In genomic region chr2:165953306-165953654, GRCh38 we compare ENCODE assay signal across 1 cellular context.
TF ChIP-seq lines count a peak whose summit lies in the region.

No MANE protein-coding gene starts in this region.

TF ChIP-seq in GM23338, 12 proteins besides CTCF, POLR2A, EP300 and RAD21 (continued from another document):
- TF ChIP-seq, protein P1, sequence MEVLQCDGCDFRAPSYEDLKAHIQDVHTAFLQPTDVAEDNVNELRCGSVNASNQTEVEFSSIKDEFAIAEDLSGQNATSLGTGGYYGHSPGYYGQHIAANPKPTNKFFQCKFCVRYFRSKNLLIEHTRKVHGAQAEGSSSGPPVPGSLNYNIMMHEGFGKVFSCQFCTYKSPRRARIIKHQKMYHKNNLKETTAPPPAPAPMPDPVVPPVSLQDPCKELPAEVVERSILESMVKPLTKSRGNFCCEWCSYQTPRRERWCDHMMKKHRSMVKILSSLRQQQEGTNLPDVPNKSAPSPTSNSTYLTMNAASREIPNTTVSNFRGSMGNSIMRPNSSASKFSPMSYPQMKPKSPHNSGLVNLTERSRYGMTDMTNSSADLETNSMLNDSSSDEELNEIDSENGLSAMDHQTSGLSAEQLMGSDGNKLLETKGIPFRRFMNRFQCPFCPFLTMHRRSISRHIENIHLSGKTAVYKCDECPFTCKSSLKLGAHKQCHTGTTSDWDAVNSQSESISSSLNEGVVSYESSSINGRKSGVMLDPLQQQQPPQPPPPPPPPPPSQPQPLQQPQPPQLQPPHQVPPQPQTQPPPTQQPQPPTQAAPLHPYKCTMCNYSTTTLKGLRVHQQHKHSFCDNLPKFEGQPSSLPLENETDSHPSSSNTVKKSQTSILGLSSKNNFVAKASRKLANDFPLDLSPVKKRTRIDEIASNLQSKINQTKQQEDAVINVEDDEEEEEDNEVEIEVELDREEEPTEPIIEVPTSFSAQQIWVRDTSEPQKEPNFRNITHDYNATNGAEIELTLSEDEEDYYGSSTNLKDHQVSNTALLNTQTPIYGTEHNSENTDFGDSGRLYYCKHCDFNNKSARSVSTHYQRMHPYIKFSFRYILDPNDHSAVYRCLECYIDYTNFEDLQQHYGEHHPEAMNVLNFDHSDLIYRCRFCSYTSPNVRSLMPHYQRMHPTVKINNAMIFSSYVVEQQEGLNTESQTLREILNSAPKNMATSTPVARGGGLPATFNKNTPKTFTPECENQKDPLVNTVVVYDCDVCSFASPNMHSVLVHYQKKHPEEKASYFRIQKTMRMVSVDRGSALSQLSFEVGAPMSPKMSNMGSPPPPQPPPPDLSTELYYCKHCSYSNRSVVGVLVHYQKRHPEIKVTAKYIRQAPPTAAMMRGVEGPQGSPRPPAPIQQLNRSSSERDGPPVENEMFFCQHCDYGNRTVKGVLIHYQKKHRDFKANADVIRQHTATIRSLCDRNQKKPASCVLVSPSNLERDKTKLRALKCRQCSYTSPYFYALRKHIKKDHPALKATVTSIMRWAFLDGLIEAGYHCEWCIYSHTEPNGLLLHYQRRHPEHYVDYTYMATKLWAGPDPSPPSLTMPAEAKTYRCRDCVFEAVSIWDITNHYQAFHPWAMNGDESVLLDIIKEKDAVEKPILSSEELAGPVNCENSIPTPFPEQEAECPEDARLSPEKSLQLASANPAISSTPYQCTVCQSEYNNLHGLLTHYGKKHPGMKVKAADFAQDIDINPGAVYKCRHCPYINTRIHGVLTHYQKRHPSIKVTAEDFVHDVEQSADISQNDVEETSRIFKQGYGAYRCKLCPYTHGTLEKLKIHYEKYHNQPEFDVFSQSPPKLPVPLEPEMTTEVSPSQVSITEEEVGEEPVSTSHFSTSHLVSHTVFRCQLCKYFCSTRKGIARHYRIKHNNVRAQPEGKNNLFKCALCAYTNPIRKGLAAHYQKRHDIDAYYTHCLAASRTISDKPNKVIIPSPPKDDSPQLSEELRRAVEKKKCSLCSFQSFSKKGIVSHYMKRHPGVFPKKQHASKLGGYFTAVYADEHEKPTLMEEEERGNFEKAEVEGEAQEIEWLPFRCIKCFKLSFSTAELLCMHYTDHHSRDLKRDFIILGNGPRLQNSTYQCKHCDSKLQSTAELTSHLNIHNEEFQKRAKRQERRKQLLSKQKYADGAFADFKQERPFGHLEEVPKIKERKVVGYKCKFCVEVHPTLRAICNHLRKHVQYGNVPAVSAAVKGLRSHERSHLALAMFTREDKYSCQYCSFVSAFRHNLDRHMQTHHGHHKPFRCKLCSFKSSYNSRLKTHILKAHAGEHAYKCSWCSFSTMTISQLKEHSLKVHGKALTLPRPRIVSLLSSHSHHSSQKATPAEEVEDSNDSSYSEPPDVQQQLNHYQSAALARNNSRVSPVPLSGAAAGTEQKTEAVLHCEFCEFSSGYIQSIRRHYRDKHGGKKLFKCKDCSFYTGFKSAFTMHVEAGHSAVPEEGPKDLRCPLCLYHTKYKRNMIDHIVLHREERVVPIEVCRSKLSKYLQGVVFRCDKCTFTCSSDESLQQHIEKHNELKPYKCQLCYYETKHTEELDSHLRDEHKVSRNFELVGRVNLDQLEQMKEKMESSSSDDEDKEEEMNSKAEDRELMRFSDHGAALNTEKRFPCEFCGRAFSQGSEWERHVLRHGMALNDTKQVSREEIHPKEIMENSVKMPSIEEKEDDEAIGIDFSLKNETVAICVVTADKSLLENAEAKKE (CRISPR knock-in tag; IDR thresholded peaks at IDR 0.05), result no peak
- TF ChIP-seq, protein P2, sequence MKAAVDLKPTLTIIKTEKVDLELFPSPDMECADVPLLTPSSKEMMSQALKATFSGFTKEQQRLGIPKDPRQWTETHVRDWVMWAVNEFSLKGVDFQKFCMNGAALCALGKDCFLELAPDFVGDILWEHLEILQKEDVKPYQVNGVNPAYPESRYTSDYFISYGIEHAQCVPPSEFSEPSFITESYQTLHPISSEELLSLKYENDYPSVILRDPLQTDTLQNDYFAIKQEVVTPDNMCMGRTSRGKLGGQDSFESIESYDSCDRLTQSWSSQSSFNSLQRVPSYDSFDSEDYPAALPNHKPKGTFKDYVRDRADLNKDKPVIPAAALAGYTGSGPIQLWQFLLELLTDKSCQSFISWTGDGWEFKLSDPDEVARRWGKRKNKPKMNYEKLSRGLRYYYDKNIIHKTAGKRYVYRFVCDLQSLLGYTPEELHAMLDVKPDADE (IDR thresholded peaks at IDR 0.05), result no peak
- no peak for TF ChIP-seq ZNF114 (CRISPR knock-in tag; IDR thresholded peaks at IDR 0.05)
